Comparison of ENCODE assay signal across 31 cellular contexts in genomic region chr2:32422133-32422532, GRCh38.
DNase-seq lines count a peak whose midpoint lies in the region; ATAC-seq and TF ChIP-seq lines count a peak whose summit lies in the region.
"Had no signal": no experiment of that assay in that cellular context is flagged by ENCODE, and none has a peak within 500 bp of the region (broad histone marks: within the 10 kb centered on the region; RNA-seq: fewer than 3 reads in every experiment).

No MANE protein-coding gene starts in this region.

- H2AFZ ChIP-seq in SK-N-SH (ENCODE audit: low read depth), result no peak overlapping the region
- H2AFZ ChIP-seq in PC-9, result no peak overlapping the region
- H2AFZ ChIP-seq in GM23338, result no peak overlapping the region
- H2AFZ ChIP-seq: hepatocyte, parathyroid adenoma had no signal

- no peaks in the 10 kb centered on the region for H3K9me3 ChIP-seq in SK-N-SH
- H3K9me3 ChIP-seq in PC-9 (ENCODE audit: insufficient read depth, low read depth), result no peaks in the 10 kb centered on the region; the same call in 1 of the 2 replicates
- no peaks in the 10 kb centered on the region for H3K9me3 ChIP-seq in A673 (ENCODE audit: low read depth, low read length, poor library complexity, severe bottlenecking)
- H3K9me3 ChIP-seq: gastroesophageal sphincter, lower lobe of right lung had no signal

- DNase-seq in SK-N-SH, result no peak
- DNase-seq in PC-9, result no peak
- no peak for DNase-seq in epithelial cell of prostate (ENCODE audit: low read depth, low spot score)
- DNase-seq in osteocyte (ENCODE audit: extremely low spot score, unreplicated experiment), result no peak
- no peak for DNase-seq in GM23338 (ENCODE audit: low spot score)
- DNase-seq in A673 (ENCODE audit: low spot score), result no peak
- DNase-seq: activated CD4-positive, alpha-beta T cell treated with anti-CD3 and anti-CD28 coated beads, Interleukin-2, amount 50 U/mL, for 1 hour; activated CD4-positive, CD25-positive, alpha-beta regulatory T cell; activated gamma-delta T cell treated with Interleukin-2 at 50 U/mL for 16 hours; activated naive CD8-positive, alpha-beta T cell treated with anti-CD3 and anti-CD28 coated beads, Interleukin-2, amount 50 U/mL, for 24 hours; activated T-cell treated with anti-CD3 and anti-CD28 coated beads, Interleukin-2, amount 50 U/mL, for 24 hours; CD4-positive, alpha-beta T cell; cerebellar nuclear complex; H7; Kasumi-1; kidney glomerular epithelial cell; lower lobe of right lung; NCI-H1436 treated with DMSO at 0.1 percent for 48 hours; NCI-H2081 treated with DMSO at 0.1 percent for 48 hours; NCI-H226; NCI-H69; stimulated activated CD4-positive, alpha-beta T cell treated with anti-CD3 and anti-CD28 coated beads, Interleukin-2, amount 100 ng/mL, for 48 hours; stimulated activated naive CD8-positive, alpha-beta T cell treated with anti-CD3 and anti-CD28 coated beads, Interleukin-15, amount 100 ng/mL, for 72 hours; T-helper 1 cell had no signal

- H3K36me3 ChIP-seq in SK-N-SH (replicated peaks in 1 of 2; ENCODE audit: control insufficient read depth in 1 of 2, insufficient read depth in 2 of 2, low read length in 1 of 2) (peaks cover 10 to 36% of the 10 kb centered on the region in 2 experiments), PC-9 (ENCODE audit: low read depth) (peaks cover 17% of the 10 kb centered on the region; the same call in 1 of the 2 replicates), GM23338 (ENCODE audit: insufficient read depth) (no peaks in the 10 kb centered on the region), A673 (ENCODE audit: insufficient read depth, low read length, poor library complexity, severe bottlenecking) (peaks cover 6% of the 10 kb centered on the region)

- H3K4me2 ChIP-seq in SK-N-SH, result peak overlapping the region; percentile 6; the same call in 1 of the 2 replicates
- H3K4me2 ChIP-seq in PC-9, result no peak overlapping the region
- H3K4me2 ChIP-seq in GM23338, result no peak overlapping the region
- H3K4me2 ChIP-seq: hepatocyte had no signal

- H3K4me3 Mint-ChIP-seq in osteocyte (ENCODE audit: unreplicated experiment) (no peak overlapping the region), GM23338 (no peak overlapping the region)
- H3K4me3 Mint-ChIP-seq: activated naive CD8-positive, alpha-beta T cell treated with anti-CD3 and anti-CD28 coated beads, Interleukin-2, amount 50 U/mL, for 24 hours; activated T-cell treated with anti-CD3 and anti-CD28 coated beads, Interleukin-2, amount 50 U/mL, for 24 hours; CD4-positive, alpha-beta T cell; stimulated activated naive CD8-positive, alpha-beta T cell treated with anti-CD3 and anti-CD28 coated beads, Interleukin-15, amount 100 ng/mL, for 72 hours had no signal

- H4K20me1 ChIP-seq in SK-N-SH (ENCODE audit: insufficient read depth), result peaks cover 21% of the 10 kb centered on the region
- H4K20me1 ChIP-seq in PC-9 (ENCODE audit: insufficient read depth), result peaks cover 40% of the 10 kb centered on the region
- H4K20me1 ChIP-seq in GM23338 (replicated peaks; ENCODE audit: insufficient read depth), result peaks cover 19% of the 10 kb centered on the region

- peak overlapping the region; percentile 80 for H3K27ac Mint-ChIP-seq in osteocyte (ENCODE audit: unreplicated experiment)
- H3K27ac Mint-ChIP-seq in GM23338, result no peak overlapping the region; the same call in 1 of the 2 replicates
- H3K27ac Mint-ChIP-seq: activated naive CD8-positive, alpha-beta T cell treated with anti-CD3 and anti-CD28 coated beads, Interleukin-2, amount 50 U/mL, for 24 hours; CD4-positive, alpha-beta T cell had no signal

- peak overlapping the region in 1 of 2 experiments; percentile 12; a peak in 1 of 4 replicates for H3K27ac ChIP-seq in SK-N-SH (ENCODE audit: low read depth in 2 of 2, low read length in 1 of 2)
- H3K27ac ChIP-seq in PC-9, result peak overlapping the region; percentile 28; the same call in 1 of the 2 replicates
- peak overlapping the region; percentile 39 for H3K27ac ChIP-seq in epithelial cell of prostate
- no peak overlapping the region for H3K27ac ChIP-seq in GM23338 (ENCODE audit: low read depth)
- H3K27ac ChIP-seq in A673 (ENCODE audit: low read depth, low read length, poor library complexity, severe bottlenecking), result no peak overlapping the region
- H3K27ac ChIP-seq: 22Rv1, gastroesophageal sphincter, hepatocyte, lower lobe of right lung, parathyroid adenoma had no signal

- POLR2A ChIA-PET in SK-N-SH (lab: Yijun Ruan, JAX) (no interaction called here), PC-9 (lab: Charles Lee; ENCODE audit: unreplicated experiment) (no interaction called here), A673 (lab: Charles Lee; ENCODE audit: low non-redundant PET) (no interaction called here)

- no peak overlapping the region for H3K4me3 ChIP-seq in SK-N-SH (ENCODE audit: low read depth in 2 of 2, low read length in 1 of 2)
- H3K4me3 ChIP-seq in PC-9, result no peak overlapping the region
- H3K4me3 ChIP-seq in GM23338, result no peak overlapping the region
- H3K4me3 ChIP-seq in A673 (ENCODE audit: low read depth, low read length, poor library complexity, severe bottlenecking), result no peak overlapping the region
- H3K4me3 ChIP-seq: gastroesophageal sphincter, hepatocyte, lower lobe of right lung had no signal

- H3K9me2 ChIP-seq in SK-N-SH (no peaks in the 10 kb centered on the region), PC-9 (ENCODE audit: insufficient read depth) (no peaks in the 10 kb centered on the region), GM23338 (ENCODE audit: insufficient read depth) (no peaks in the 10 kb centered on the region)

- ATAC-seq in SK-N-SH treated with all-trans-retinoic acid at 6 μM for 48 hours (no peak), GM23338 (no peak), GM18858 (IDR thresholded peaks at IDR 0.05; ENCODE audit: unreplicated experiment) (no peak)
- ATAC-seq: activated naive CD8-positive, alpha-beta T cell treated with anti-CD3 and anti-CD28 coated beads, Interleukin-2, amount 50 U/mL, for 24 hours; gastroesophageal sphincter; lower lobe of right lung; stimulated activated naive CD8-positive, alpha-beta T cell treated with anti-CD3 and anti-CD28 coated beads, Interleukin-15, amount 100 ng/mL, for 72 hours had no signal

- H3K27me3 ChIP-seq in SK-N-SH (ENCODE audit: insufficient read depth) (no peaks in the 10 kb centered on the region), PC-9 (ENCODE audit: insufficient read depth, low read depth) (no peaks in the 10 kb centered on the region), GM23338 (ENCODE audit: insufficient read depth) (no peaks in the 10 kb centered on the region), A673 (replicated peaks; ENCODE audit: insufficient read depth, low read depth, low read length, poor library complexity) (no peaks in the 10 kb centered on the region)
- H3K27me3 ChIP-seq: gastroesophageal sphincter, hepatocyte had no signal

- TF ChIP-seq CTCF in SK-N-SH (IDR thresholded peaks at IDR 0.05) (no peak), PC-9 (conservative IDR thresholded peaks at IDR 0.05) (no peak), osteocyte (IDR thresholded peaks at IDR 0.05) (no peak), GM23338 (conservative IDR thresholded peaks at IDR 0.05; ENCODE audit: low read depth in 2 of 2) (no peak), A673 (conservative IDR thresholded peaks at IDR 0.05; ENCODE audit: low read depth, low read length) (no peak)

- H3K4me1 ChIP-seq in SK-N-SH (ENCODE audit: control insufficient read depth in 1 of 2, insufficient read depth in 2 of 2, low read depth in 1 of 2, low read length in 1 of 2) (peaks cover 8 to 20% of the 10 kb centered on the region in 2 experiments; a peak in 3 of 4 replicates), PC-9 (replicated peaks; ENCODE audit: insufficient read depth) (no peaks in the 10 kb centered on the region), GM23338 (ENCODE audit: insufficient read depth) (0 out of 2 replicates have a peak, but pooled peaks cover 3% of the 10 kb centered on the region), A673 (ENCODE audit: insufficient read depth, low read length, poor library complexity, severe bottlenecking) (no peaks in the 10 kb centered on the region)

- H3K9ac ChIP-seq in SK-N-SH, result no peak overlapping the region
- H3K9ac ChIP-seq: parathyroid adenoma had no signal

- H3F3A ChIP-seq in SK-N-SH (replicated peaks; ENCODE audit: insufficient read depth), result peaks cover 11% of the 10 kb centered on the region
- H3F3A ChIP-seq in PC-9 (ENCODE audit: insufficient read depth, low read depth), result peaks cover 27% of the 10 kb centered on the region; the same call in 1 of the 2 replicates
- H3F3A ChIP-seq in GM23338 (replicated peaks; ENCODE audit: low read depth), result no peaks in the 10 kb centered on the region

- BruUV-seq in PC-9 (replicated peaks; lab: Mats Ljungman, UMichigan) (no TSS peak), A673 (replicated peaks; lab: Mats Ljungman, UMichigan) (no TSS peak)

- H3K4me1 Mint-ChIP-seq in osteocyte (ENCODE audit: unreplicated experiment) (peaks cover 53% of the 10 kb centered on the region), GM23338 (peaks cover 22% of the 10 kb centered on the region)

- H3K27me3 Mint-ChIP-seq in osteocyte (ENCODE audit: unreplicated experiment), result no peaks in the 10 kb centered on the region
- no peaks in the 10 kb centered on the region for H3K27me3 Mint-ChIP-seq in GM23338 (ENCODE audit: insufficient read depth, low read depth, poor library complexity)
- H3K27me3 Mint-ChIP-seq: activated naive CD8-positive, alpha-beta T cell treated with anti-CD3 and anti-CD28 coated beads, Interleukin-2, amount 50 U/mL, for 24 hours; activated T-cell treated with anti-CD3 and anti-CD28 coated beads, Interleukin-2, amount 50 U/mL, for 24 hours; brain; CD4-positive, alpha-beta T cell; stimulated activated naive CD8-positive, alpha-beta T cell treated with anti-CD3 and anti-CD28 coated beads, Interleukin-15, amount 100 ng/mL, for 72 hours had no signal

- 94% methylated on average over 1 of the region's 1 CpG for WGBS in SK-N-SH (ENCODE audit: low lambda C conversion rate)

- intact Hi-C loops in PC-9 (cut with micrococcal nuclease; ENCODE audit: unreplicated experiment) (no loop called here), A673 (cut with micrococcal nuclease; ENCODE audit: unreplicated experiment) (no loop called here)

- H3K79me2 ChIP-seq in SK-N-SH (ENCODE audit: insufficient read depth) (peaks cover 97% of the 10 kb centered on the region), PC-9 (ENCODE audit: low read depth) (peaks cover 96% of the 10 kb centered on the region), GM23338 (replicated peaks; ENCODE audit: insufficient read depth) (peaks cover 100% of the 10 kb centered on the region)

- no peak for TF ChIP-seq RAD21 in SK-N-SH (IDR thresholded peaks at IDR 0.05; ENCODE audit: low read length)

- H3K36me3 Mint-ChIP-seq in osteocyte (ENCODE audit: unreplicated experiment) (peaks cover 19% of the 10 kb centered on the region), GM23338 (ENCODE audit: low read depth) (peaks cover 14% of the 10 kb centered on the region; the same call in 2 of the 3 replicates)

- TF ChIP-seq EP300 in SK-N-SH (IDR thresholded peaks at IDR 0.05; ENCODE audit: borderline replicate concordance in 1 of 2, low read depth in 1 of 2, low read length in 1 of 2), result no peak

- CTCF ChIA-PET in SK-N-SH (lab: Yijun Ruan, JAX), result no interaction called here
- CTCF ChIA-PET in PC-9 (lab: Charles Lee), result no interaction called here
- CTCF ChIA-PET in A673 (lab: Charles Lee), result no interaction called here

- no peaks in the 10 kb centered on the region for H3K9me3 Mint-ChIP-seq in osteocyte (ENCODE audit: unreplicated experiment)
- H3K9me3 Mint-ChIP-seq in GM23338, result no peaks in the 10 kb centered on the region
- H3K9me3 Mint-ChIP-seq: activated naive CD8-positive, alpha-beta T cell treated with anti-CD3 and anti-CD28 coated beads, Interleukin-2, amount 50 U/mL, for 24 hours; activated T-cell treated with anti-CD3 and anti-CD28 coated beads, Interleukin-2, amount 50 U/mL, for 24 hours; brain; CD4-positive, alpha-beta T cell; stimulated activated naive CD8-positive, alpha-beta T cell treated with anti-CD3 and anti-CD28 coated beads, Interleukin-15, amount 100 ng/mL, for 72 hours had no signal

Comparison
In these comparisons a context has a peak if more than half of its experiments do, and no peak if none do; other contexts are left out.
1. H3K27ac ChIP-seq: peak in PC-9 (single experiment) and epithelial cell of prostate (single experiment); none in GM23338 (single experiment) and A673 (single experiment).